ENCODE assay signal across 8 cellular contexts in the genomic region with DNA sequence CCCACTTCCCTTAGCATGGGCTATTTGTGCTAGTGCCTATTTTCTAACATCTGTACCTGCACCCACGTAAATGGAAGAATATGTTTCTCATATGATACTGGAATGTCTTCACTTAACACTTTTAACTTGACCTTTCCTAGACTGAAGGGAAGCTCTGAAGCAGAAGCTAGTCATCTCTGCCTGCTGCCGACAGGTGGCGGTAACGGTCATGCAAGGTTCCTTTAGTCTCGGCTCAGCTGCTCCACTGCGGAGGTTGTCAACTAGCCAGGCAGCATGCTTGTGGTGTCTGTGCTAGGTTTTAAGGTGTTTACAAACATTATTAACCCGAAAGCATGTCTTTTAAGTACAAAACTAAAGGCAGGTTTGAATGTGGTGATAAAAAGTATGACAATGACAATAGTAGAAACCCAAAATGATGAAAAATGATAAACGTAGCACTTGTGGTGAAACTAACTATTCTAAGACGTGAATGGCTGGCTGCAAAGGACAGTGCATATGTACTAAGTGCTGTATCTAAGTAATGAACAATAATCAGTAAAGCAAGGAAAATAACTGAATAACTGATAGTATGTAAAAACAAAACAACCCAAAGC.
DNase-seq lines count a peak whose midpoint lies in the region; ATAC-seq, FAIRE-seq and TF ChIP-seq lines count a peak whose summit lies in the region.

No MANE protein-coding gene starts in this region.

- no peaks in the 10 kb centered on the region for H3K27me3 ChIP-seq in SU-DHL-6 (ENCODE audit: low read length)
- H3K27me3 ChIP-seq in GM12878 (replicated peaks in 1 of 2; ENCODE audit: control insufficient read depth in 2 of 2, insufficient read depth in 2 of 2, low read length in 1 of 2): no peaks in the 10 kb centered on the region; a peak in 1 of 4 replicates

- H3K27ac ChIP-seq in SU-DHL-6 (ENCODE audit: low read depth, low read length) (no peak overlapping the region), GM12878 (ENCODE audit: control insufficient read depth, insufficient read depth) (no peak overlapping the region)

- no TSS peak for BruUV-seq in GM12878 (replicated peaks; lab: Mats Ljungman, UMichigan)

- ATAC-seq in HG02623 (IDR thresholded peaks at IDR 0.05; ENCODE audit: unreplicated experiment) (peak; percentile 95), GM12878 (peak; percentile 94)

- no peak overlapping the region for H2AFZ ChIP-seq in SU-DHL-6 (ENCODE audit: low read depth, low read length, severe bottlenecking)
- H2AFZ ChIP-seq in GM12878 (ENCODE audit: control insufficient read depth, low read depth, low read length): no peak overlapping the region

- CTCF ChIA-PET in GM12878 (lab: Yijun Ruan, JAX): interaction anchor here (0.6 to 10.6 kb wide), 25 partner anchors 8 to 769 kb away, joined by 3 to 118 read pairs (median 4); no protein-coding TSS in a partner anchor

- H3K4me1 ChIP-seq in GM12878 (ENCODE audit: control insufficient read depth, insufficient read depth, low read length): no peaks in the 10 kb centered on the region

- in situ Hi-C loops in GM13976 (cut with MboI; ENCODE audit: low sequenced_read_pairs, unreplicated experiment): no loop called here
- in situ Hi-C loops in GM12878 (cut with MboI): no loop called here

- TF ChIP-seq CTCF in GM13976 (IDR thresholded peaks at IDR 0.05; ENCODE audit: borderline replicate concordance, control extremely low read depth, extremely low read depth, insufficient read depth, missing control alignments) (peak; percentile 95), SU-DHL-6 (IDR thresholded peaks at IDR 0.05; ENCODE audit: insufficient read depth, low read length, poor library complexity, severe bottlenecking) (peak; percentile 35), GM12878 (IDR thresholded peaks at IDR 0.05 in 2 of 3, conservative IDR thresholded peaks at IDR 0.05 in 1 of 3; ENCODE audit: control insufficient read depth in 2 of 3, extremely low read depth in 1 of 3, insufficient read depth in 1 of 3, low read depth in 3 of 3, low read length in 3 of 3) (peak; percentile 88 to 96 (median 93))

- H3K4me3 ChIP-seq in SU-DHL-6 (ENCODE audit: insufficient read depth, low read length, poor library complexity, severe bottlenecking): no peak overlapping the region
- no peak overlapping the region for H3K4me3 ChIP-seq in GM12878

- H3F3A ChIP-seq in SU-DHL-6 (ENCODE audit: insufficient read depth): no peaks in the 10 kb centered on the region

- H3K9me3 ChIP-seq in SU-DHL-6 (ENCODE audit: insufficient read depth, low read length): no peaks in the 10 kb centered on the region
- no peaks in the 10 kb centered on the region for H3K9me3 ChIP-seq in GM12878 (replicated peaks; ENCODE audit: control insufficient read depth, insufficient read depth, low read length)

- H4K20me1 ChIP-seq in SU-DHL-6 (ENCODE audit: low read depth, low read length) (no peaks in the 10 kb centered on the region), GM12878 (ENCODE audit: control insufficient read depth, insufficient read depth) (no peaks in the 10 kb centered on the region)

- SMC1A ChIA-PET in GM12878 (lab: Charles Lee; ENCODE audit: uncharacterized antibody, unreplicated experiment): interaction anchor here (0.7 to 2.4 kb wide), 8 partner anchors 12 to 502 kb away, joined by 3 to 38 read pairs (median 5); no protein-coding TSS in a partner anchor

- FAIRE-seq in GM12878 (lab: Jason Lieb, UNC): peak; percentile 91

- intact Hi-C loops in GM12878 (cut with micrococcal nuclease; ENCODE audit: unreplicated experiment): loop anchor here (1.0 to 10.0 kb wide), 3 partner anchors 77 to 589 kb away; no protein-coding TSS in a partner anchor

- RAD21 ChIA-PET in GM12878 (lab: Charles Lee; ENCODE audit: unreplicated experiment): interaction anchor here (0.6 to 5.1 kb wide), 8 partner anchors 77 to 502 kb away, joined by 3 to 49 read pairs (median 3); no protein-coding TSS in a partner anchor

- H3K9ac ChIP-seq in SU-DHL-6 (ENCODE audit: low read length) (no peak overlapping the region), GM12878 (ENCODE audit: control insufficient read depth, insufficient read depth, low read length) (no peak overlapping the region)

- H3K36me3 ChIP-seq in SU-DHL-6 (ENCODE audit: low read length): no peaks in the 10 kb centered on the region
- H3K36me3 ChIP-seq in GM12878 (ENCODE audit: control insufficient read depth in 2 of 2, insufficient read depth in 2 of 2, low read length in 1 of 2): no peaks in the 10 kb centered on the region

- POLR2A ChIA-PET in GM12878 (lab: Charles Lee): no interaction called here

- H3K9me2 ChIP-seq in SU-DHL-6 (replicated peaks; ENCODE audit: insufficient read depth, low read length): no peaks in the 10 kb centered on the region

- TF ChIP-seq RAD21 in GM12878 (IDR thresholded peaks at IDR 0.05; ENCODE audit: insufficient read depth, low read depth, low read length): peak; percentile 74

- H3K79me2 ChIP-seq in SU-DHL-6 (ENCODE audit: insufficient read depth, low read length): no peaks in the 10 kb centered on the region
- no peaks in the 10 kb centered on the region for H3K79me2 ChIP-seq in GM12878 (ENCODE audit: control insufficient read depth, insufficient read depth, low read length)

- WGBS in GM12878 (ENCODE audit: insufficient coverage, insufficient replicate concordance, low lambda C conversion rate, missing lambda C conversion rate): 9% methylated on average over 9 of the region's 9 CpGs

- peak overlapping the region; percentile 14 for H3K4me2 ChIP-seq in SU-DHL-6 (ENCODE audit: low read depth, low read length, poor library complexity, severe bottlenecking)
- no peak overlapping the region for H3K4me2 ChIP-seq in GM12878 (ENCODE audit: control insufficient read depth, insufficient read depth)

- TF ChIP-seq EP300 in GM12878 (IDR thresholded peaks at IDR 0.05; ENCODE audit: borderline replicate concordance in 1 of 2, control insufficient read depth in 1 of 2, low read depth in 2 of 2, low read length in 2 of 2): no peak

- DNase-seq in GM13976 (ENCODE audit: low spot score) (peak; percentile 61), NCI-H1092 (lab: John Stamatoyannopoulos, UW) (peak; percentile 65), GM12878 (ENCODE audit: low read depth, low spot score) (peak; percentile 11), iPS-NIHi11 (ENCODE audit: low spot score) (peak; percentile 85), dedifferentiated amniotic fluid mesenchymal stem cell (ENCODE audit: extremely low spot score) (no peak)
- peak; percentile 55 for DNase-seq in stimulated activated CD4-positive, alpha-beta T cell treated with anti-CD3 and anti-CD28 coated beads, Interleukin-12 subunit alpha, Interleukin-12 subunit beta, amount 100 ng/mL, for 4 hours

- TF ChIP-seq POLR2A in GM12878 (IDR thresholded peaks at IDR 0.05; ENCODE audit: low read depth, low read length): no peak

TF ChIP-seq in GM12878, 131 proteins besides CTCF, POLR2A, EP300 and RAD21:
- no peak for TF ChIP-seq IKZF2 (IDR thresholded peaks at IDR 0.05)
- no peak for TF ChIP-seq SUPT20H (IDR thresholded peaks at IDR 0.05; ENCODE audit: borderline replicate concordance, control insufficient read depth, low read depth, low read length)
- peak; percentile 91 for TF ChIP-seq SMC3 (IDR thresholded peaks at IDR 0.05; ENCODE audit: borderline replicate concordance, low read length)
- no peak for TF ChIP-seq ZNF24 (IDR thresholded peaks at IDR 0.05)
- TF ChIP-seq, protein P1, sequence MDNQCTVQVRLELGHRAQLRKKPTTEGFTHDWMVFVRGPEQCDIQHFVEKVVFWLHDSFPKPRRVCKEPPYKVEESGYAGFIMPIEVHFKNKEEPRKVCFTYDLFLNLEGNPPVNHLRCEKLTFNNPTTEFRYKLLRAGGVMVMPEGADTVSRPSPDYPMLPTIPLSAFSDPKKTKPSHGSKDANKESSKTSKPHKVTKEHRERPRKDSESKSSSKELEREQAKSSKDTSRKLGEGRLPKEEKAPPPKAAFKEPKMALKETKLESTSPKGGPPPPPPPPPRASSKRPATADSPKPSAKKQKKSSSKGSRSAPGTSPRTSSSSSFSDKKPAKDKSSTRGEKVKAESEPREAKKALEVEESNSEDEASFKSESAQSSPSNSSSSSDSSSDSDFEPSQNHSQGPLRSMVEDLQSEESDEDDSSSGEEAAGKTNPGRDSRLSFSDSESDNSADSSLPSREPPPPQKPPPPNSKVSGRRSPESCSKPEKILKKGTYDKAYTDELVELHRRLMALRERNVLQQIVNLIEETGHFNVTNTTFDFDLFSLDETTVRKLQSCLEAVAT (IDR thresholded peaks at IDR 0.05): no peak
- TF ChIP-seq CHD4 (IDR thresholded peaks at IDR 0.05): no peak
- 0 out of 2 replicates have a peak, but pooled peaks have one; percentile 27 for TF ChIP-seq YY1 (IDR thresholded peaks at IDR 0.05; ENCODE audit: low read depth, low read length)
- TF ChIP-seq SMAD5 (IDR thresholded peaks at IDR 0.05; ENCODE audit: low read depth): no peak
- no peak for TF ChIP-seq MTA2 (IDR thresholded peaks at IDR 0.05; ENCODE audit: low read depth)

Comparison
In these comparisons a context has a peak if more than half of its experiments do, and no peak if none do; other contexts are left out.
1. CTCF ChIP-seq: peak in every context shown above with its lines; median percentile 95 in GM13976; 93 in GM12878; 35 in SU-DHL-6.